1 cellular context compared by ENCODE assay signal in the genomic region with DNA sequence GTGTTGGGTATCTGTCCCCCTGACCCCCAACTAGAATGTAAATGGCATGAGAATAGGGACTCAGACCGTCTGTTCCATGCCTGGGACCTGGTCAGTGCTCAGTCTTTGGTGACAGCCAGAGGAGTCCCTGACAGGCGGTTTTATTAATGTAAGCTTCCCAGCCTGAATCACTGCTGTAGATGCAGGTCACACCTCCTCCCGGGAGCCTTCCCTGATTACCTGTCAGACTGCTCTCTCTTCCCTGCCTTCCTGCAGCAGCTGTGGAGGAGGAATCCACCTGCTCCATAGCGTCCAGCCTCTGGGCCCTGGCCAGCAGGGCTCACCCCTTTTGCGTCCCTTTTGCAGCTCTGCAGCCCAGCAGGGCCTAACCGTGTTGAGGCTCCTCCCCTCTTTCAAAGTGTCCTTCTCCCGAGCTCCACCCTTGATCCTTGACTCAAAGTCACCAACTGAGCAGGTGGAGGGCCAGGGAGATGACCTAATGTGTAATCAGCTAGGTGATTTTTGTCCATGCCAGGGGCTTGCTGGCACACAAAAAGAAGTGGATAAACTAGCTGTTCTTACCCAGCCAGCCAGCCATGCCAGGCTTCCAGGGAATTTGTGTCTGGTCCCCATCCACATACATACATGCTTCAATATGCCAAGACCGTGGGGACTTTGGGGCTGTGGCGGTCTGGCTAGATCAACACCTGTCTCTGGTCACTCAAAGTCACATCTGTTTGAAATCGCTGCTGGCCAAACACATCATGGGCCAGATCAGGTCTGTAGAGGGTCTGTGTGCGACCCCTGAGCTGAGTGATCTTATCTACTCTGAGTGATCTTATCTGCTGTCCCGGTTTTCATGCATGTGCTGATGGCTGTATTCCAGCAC.
TF ChIP-seq lines count a peak whose summit lies in the region.

No MANE protein-coding gene starts in this region.

TF ChIP-seq in IMR-90, 13 proteins besides CTCF, POLR2A, EP300 and RAD21 (continued from another document):
- TF ChIP-seq, protein P1, sequence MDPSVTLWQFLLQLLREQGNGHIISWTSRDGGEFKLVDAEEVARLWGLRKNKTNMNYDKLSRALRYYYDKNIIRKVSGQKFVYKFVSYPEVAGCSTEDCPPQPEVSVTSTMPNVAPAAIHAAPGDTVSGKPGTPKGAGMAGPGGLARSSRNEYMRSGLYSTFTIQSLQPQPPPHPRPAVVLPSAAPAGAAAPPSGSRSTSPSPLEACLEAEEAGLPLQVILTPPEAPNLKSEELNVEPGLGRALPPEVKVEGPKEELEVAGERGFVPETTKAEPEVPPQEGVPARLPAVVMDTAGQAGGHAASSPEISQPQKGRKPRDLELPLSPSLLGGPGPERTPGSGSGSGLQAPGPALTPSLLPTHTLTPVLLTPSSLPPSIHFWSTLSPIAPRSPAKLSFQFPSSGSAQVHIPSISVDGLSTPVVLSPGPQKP (IDR thresholded peaks at IDR 0.05; ENCODE audit: borderline replicate concordance, low read depth, low read length) = no peak
- TF ChIP-seq MAFK (IDR thresholded peaks at IDR 0.05; ENCODE audit: low read depth, low read length) = no peak
- TF ChIP-seq SMC3 (IDR thresholded peaks at IDR 0.05; ENCODE audit: low read depth, low read length) = no peak
- no peak for TF ChIP-seq MAZ (IDR thresholded peaks at IDR 0.05; ENCODE audit: borderline replicate concordance, low read depth, low read length)
- TF ChIP-seq CHD1 (IDR thresholded peaks at IDR 0.05; ENCODE audit: low read depth, low read length) = no peak
- no peak for TF ChIP-seq RCOR1 (IDR thresholded peaks at IDR 0.05; ENCODE audit: insufficient replicate concordance, low read length)
- TF ChIP-seq NFE2L2 (IDR thresholded peaks at IDR 0.05; ENCODE audit: low read depth, low read length) = no peak
- no peak for TF ChIP-seq BHLHE40 (IDR thresholded peaks at IDR 0.05; ENCODE audit: low read depth, low read length)
- no peak for TF ChIP-seq FOS (IDR thresholded peaks at IDR 0.05; ENCODE audit: low read depth, low read length)
